ENCODE assay signal across 8 cellular contexts in the genomic region with DNA sequence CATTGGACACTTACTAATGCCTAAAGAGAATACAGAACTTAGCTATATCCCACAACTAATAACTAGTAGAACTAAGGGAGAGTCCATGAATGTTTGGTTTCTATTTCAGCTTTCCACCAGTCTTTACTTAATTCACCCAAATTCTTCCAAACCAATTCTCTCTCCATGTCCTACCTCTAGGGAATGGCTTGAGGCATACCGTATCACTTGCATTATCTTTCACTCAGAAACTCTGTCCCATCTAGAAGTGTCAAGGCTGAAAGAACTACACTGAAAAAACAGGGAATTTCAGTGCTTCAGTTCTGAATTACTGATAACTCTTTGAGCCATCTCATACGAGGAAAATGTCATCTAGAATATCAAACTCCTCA. TPM values are rescaled to one million over a fixed set of nuclear protein-coding genes. Genes with fewer than 3 reads are reported as not detected.
DNase-seq lines count a peak whose midpoint lies in the region; ATAC-seq, FAIRE-seq and TF ChIP-seq lines count a peak whose summit lies in the region.

No MANE protein-coding gene starts in this region.

- intact Hi-C loops in activated CD4-positive, alpha-beta T cell treated with anti-CD3 and anti-CD28 coated beads, Interleukin-2, amount 10 ng/mL, durations not matched to agents 24 days and 14 days (cut with micrococcal nuclease): loop anchor here (2.0 to 10.0 kb wide), 2 partner anchors 151 to 585 kb away; a partner anchor contains a TSS
- intact Hi-C loops in activated T-helper 2 cell treated with anti-CD3 and anti-CD28 coated beads, Interferon-gamma antibody, Interleukin-2, Interleukin-4, amounts not matched to agents 10 μg/mL and 5 μg/mL and 100 μg/mL, durations not matched to agents 14 hours and 24 hours and 36 hours (cut with micrococcal nuclease): loop anchor here (5.0 to 10.0 kb wide), 3 partner anchors 235 to 582 kb away; a partner anchor contains a TSS

- H3K4me3 ChIP-seq in keratinocyte (ENCODE audit: control insufficient read depth in 2 of 3, extremely low read depth in 1 of 3, insufficient read depth in 2 of 3, low read depth in 1 of 3, low read length in 3 of 3) (peak overlapping the region; percentile 66 to 94 (median 89)), suprapubic skin (peak overlapping the region; percentile 84)

- H4K20me1 ChIP-seq in keratinocyte (ENCODE audit: control insufficient read depth, extremely low read depth, insufficient read depth, low read length): no peaks in the 10 kb centered on the region

- H3K4me3 Mint-ChIP-seq in activated CD4-positive, alpha-beta T cell treated with anti-CD3 and anti-CD28 coated beads, Interleukin-2, amount 10 ng/mL, durations not matched to agents 24 days and 14 days: peak overlapping the region; percentile 94
- H3K4me3 Mint-ChIP-seq in activated T-helper 2 cell treated with anti-CD3 and anti-CD28 coated beads, Interferon-gamma antibody, Interleukin-2, Interleukin-4, amounts not matched to agents 10 μg/mL and 5 μg/mL and 100 μg/mL, durations not matched to agents 14 hours and 24 hours and 36 hours (ENCODE audit: low read depth): peak overlapping the region; percentile 93

- peaks cover 33% of the 10 kb centered on the region for H3K79me2 ChIP-seq in keratinocyte (ENCODE audit: control insufficient read depth, insufficient read depth, low read length)

- no peak for TF ChIP-seq EP300 in suprapubic skin (IDR thresholded peaks at IDR 0.05)

- no peak for TF ChIP-seq POLR2A in suprapubic skin (IDR thresholded peaks at IDR 0.05)

- no peak for TF ChIP-seq CTCF in keratinocyte (optimal IDR thresholded peaks at IDR 0.05 in 1 of 3, IDR thresholded peaks at IDR 0.05 in 1 of 3, conservative IDR thresholded peaks at IDR 0.05 in 1 of 3; ENCODE audit: extremely low read depth in 1 of 3, insufficient read depth in 2 of 3, low read length in 3 of 3)
- no peak for TF ChIP-seq CTCF in suprapubic skin (IDR thresholded peaks at IDR 0.05)

- H2AFZ ChIP-seq in keratinocyte (ENCODE audit: control insufficient read depth, low read length): peak overlapping the region; percentile 100

- no peak for ATAC-seq in HG03457 (IDR thresholded peaks at IDR 0.05; ENCODE audit: unreplicated experiment)
- ATAC-seq in GM18907 (IDR thresholded peaks at IDR 0.05; ENCODE audit: unreplicated experiment): no peak

- H3K27me3 Mint-ChIP-seq in activated CD4-positive, alpha-beta T cell treated with anti-CD3 and anti-CD28 coated beads, Interleukin-2, amount 10 ng/mL, durations not matched to agents 24 days and 14 days: no peaks in the 10 kb centered on the region
- H3K27me3 Mint-ChIP-seq in activated T-helper 2 cell treated with anti-CD3 and anti-CD28 coated beads, Interferon-gamma antibody, Interleukin-2, Interleukin-4, amounts not matched to agents 10 μg/mL and 5 μg/mL and 100 μg/mL, durations not matched to agents 14 hours and 24 hours and 36 hours (ENCODE audit: low read depth): no peaks in the 10 kb centered on the region

- H3K36me3 ChIP-seq in keratinocyte (ENCODE audit: control insufficient read depth in 2 of 2, extremely low read depth in 1 of 2, insufficient read depth in 2 of 2, low read length in 2 of 2) (peaks cover 0 to 1% of the 10 kb centered on the region in 2 experiments), suprapubic skin (no peaks in the 10 kb centered on the region)

- H3K4me1 ChIP-seq in keratinocyte (ENCODE audit: control insufficient read depth, extremely low read depth, insufficient read depth, low read length): peaks cover 24% of the 10 kb centered on the region
- H3K4me1 ChIP-seq in suprapubic skin: peaks cover 28% of the 10 kb centered on the region

- H3K27me3 ChIP-seq in keratinocyte (ENCODE audit: control insufficient read depth, extremely low read depth, insufficient read depth, low read length): no peaks in the 10 kb centered on the region
- H3K27me3 ChIP-seq in suprapubic skin: no peaks in the 10 kb centered on the region

- peak overlapping the region; percentile 99 for H3K4me2 ChIP-seq in keratinocyte (ENCODE audit: control insufficient read depth, extremely low read depth, insufficient read depth, low read depth, low read length)

- peaks cover 7% of the 10 kb centered on the region for H3K36me3 Mint-ChIP-seq in activated CD4-positive, alpha-beta T cell treated with anti-CD3 and anti-CD28 coated beads, Interleukin-2, amount 10 ng/mL, durations not matched to agents 24 days and 14 days (ENCODE audit: low read depth)
- H3K36me3 Mint-ChIP-seq in activated T-helper 2 cell treated with anti-CD3 and anti-CD28 coated beads, Interferon-gamma antibody, Interleukin-2, Interleukin-4, amounts not matched to agents 10 μg/mL and 5 μg/mL and 100 μg/mL, durations not matched to agents 14 hours and 24 hours and 36 hours (ENCODE audit: low read depth): peaks cover 11% of the 10 kb centered on the region

- H3K27ac ChIP-seq in keratinocyte (ENCODE audit: control insufficient read depth, insufficient read depth, low read length): peak overlapping the region; percentile 89
- H3K27ac ChIP-seq in suprapubic skin: peak overlapping the region; percentile 96

- 0% methylated on average over 2 of the region's 2 CpGs for WGBS in suprapubic skin

- H3K4me1 Mint-ChIP-seq in activated CD4-positive, alpha-beta T cell treated with anti-CD3 and anti-CD28 coated beads, Interleukin-2, amount 10 ng/mL, durations not matched to agents 24 days and 14 days: peaks cover 35% of the 10 kb centered on the region
- H3K4me1 Mint-ChIP-seq in activated T-helper 2 cell treated with anti-CD3 and anti-CD28 coated beads, Interferon-gamma antibody, Interleukin-2, Interleukin-4, amounts not matched to agents 10 μg/mL and 5 μg/mL and 100 μg/mL, durations not matched to agents 14 hours and 24 hours and 36 hours (ENCODE audit: low read depth): peaks cover 29% of the 10 kb centered on the region

- peak overlapping the region; percentile 95 for H3K9ac ChIP-seq in keratinocyte (ENCODE audit: control insufficient read depth, extremely low read depth, insufficient read depth, low read length)

- no peaks in the 10 kb centered on the region for H3K9me3 ChIP-seq in keratinocyte (ENCODE audit: control insufficient read depth, low read depth, low read length)
- no peaks in the 10 kb centered on the region for H3K9me3 ChIP-seq in suprapubic skin

- no peaks in the 10 kb centered on the region for H3K9me1 ChIP-seq in keratinocyte (ENCODE audit: control insufficient read depth, extremely low read depth, insufficient read depth, low read length)

- H3K27ac Mint-ChIP-seq in activated CD4-positive, alpha-beta T cell treated with anti-CD3 and anti-CD28 coated beads, Interleukin-2, amount 10 ng/mL, durations not matched to agents 24 days and 14 days: peak overlapping the region; percentile 91
- H3K27ac Mint-ChIP-seq in activated T-helper 2 cell treated with anti-CD3 and anti-CD28 coated beads, Interferon-gamma antibody, Interleukin-2, Interleukin-4, amounts not matched to agents 10 μg/mL and 5 μg/mL and 100 μg/mL, durations not matched to agents 14 hours and 24 hours and 36 hours: peak overlapping the region; percentile 86

- no peak for DNase-seq in activated CD4-positive, alpha-beta T cell treated with anti-CD3 and anti-CD28 coated beads, Interleukin-2, amount 10 ng/mL, durations not matched to agents 24 days and 14 days
- DNase-seq in activated CD4-positive, alpha-beta T cell treated with anti-CD3 and anti-CD28 coated beads for 48 hours: no peak
- no peak for DNase-seq in activated T-helper 2 cell treated with anti-CD3 and anti-CD28 coated beads, Interferon-gamma antibody, Interleukin-2, Interleukin-4, amounts not matched to agents 10 μg/mL and 5 μg/mL and 100 μg/mL, durations not matched to agents 14 hours and 24 hours and 36 hours (ENCODE audit: low spot score)
- DNase-seq in keratinocyte (ENCODE audit: low read depth, low spot score): no peak
- no peak for DNase-seq in suprapubic skin (ENCODE audit: low spot score in 2 of 2)
- no peak for DNase-seq in NCI-H2029 treated with DMSO at 0.1 percent for 48 hours (lab: John Stamatoyannopoulos, UW)

- no peaks in the 10 kb centered on the region for H3K9me3 Mint-ChIP-seq in activated CD4-positive, alpha-beta T cell treated with anti-CD3 and anti-CD28 coated beads, Interleukin-2, amount 10 ng/mL, durations not matched to agents 24 days and 14 days
- no peaks in the 10 kb centered on the region for H3K9me3 Mint-ChIP-seq in activated T-helper 2 cell treated with anti-CD3 and anti-CD28 coated beads, Interferon-gamma antibody, Interleukin-2, Interleukin-4, amounts not matched to agents 10 μg/mL and 5 μg/mL and 100 μg/mL, durations not matched to agents 14 hours and 24 hours and 36 hours

- no peak for FAIRE-seq in keratinocyte (lab: Jason Lieb, UNC)

- dilution Hi-C loops in keratinocyte (cut with MboI; ENCODE audit: extremely low pct_ligation_motif_present, low sequenced_read_pairs): no loop called here

RNA-seq across cellular contexts. Expression of a gene that starts 0.8 kb away (rescaled TPM):
- total RNA-seq in activated CD4-positive, alpha-beta T cell treated with anti-CD3 and anti-CD28 coated beads, Interleukin-2, amount 10 ng/mL, durations not matched to agents 24 days and 14 days: 16.2 and 18.3 TPM in 2 replicates
- total RNA-seq in activated T-helper 2 cell treated with anti-CD3 and anti-CD28 coated beads, Interferon-gamma antibody, Interleukin-2, Interleukin-4, amounts not matched to agents 10 μg/mL and 5 μg/mL and 100 μg/mL, durations not matched to agents 14 hours and 24 hours and 36 hours: 16.3 and 17.7 TPM in 2 replicates
- polyA plus RNA-seq in keratinocyte: 18.8 to 32.8 TPM (median 30.5 TPM) in 3 replicates
- 17.3 TPM for polyA plus RNA-seq in keratinocyte (2011; ENCODE audit: low read depth)
- polyA plus RNA-seq in keratinocyte (2011; cell fraction: cytosol; rRNA removed): 6.9 and 16.2 TPM in 2 replicates
- 58.7 and 60.1 TPM in 2 replicates for polyA plus RNA-seq in keratinocyte (2011; cell fraction: nucleus; rRNA removed)
- polyA plus RNA-seq in keratinocyte (2012; ENCODE audit: low replicate concordance): 10.3 and 18.1 TPM in 2 replicates
- polyA minus RNA-seq in keratinocyte: 10.6 to 37.9 TPM (median 25.4 TPM) in 3 replicates
- polyA minus RNA-seq in keratinocyte (2011; cell fraction: cytosol; rRNA and poly(A)+ RNA removed): 20.3 TPM
- polyA minus RNA-seq in keratinocyte (2011; cell fraction: nucleus; rRNA and poly(A)+ RNA removed): 35.6 and 59.6 TPM in 2 replicates
- total RNA-seq in suprapubic skin: 10 to 100 TPM; 23.8 to 57.5 (median 30.1) TPM
